1 cellular context compared by ENCODE assay signal in the genomic region with DNA sequence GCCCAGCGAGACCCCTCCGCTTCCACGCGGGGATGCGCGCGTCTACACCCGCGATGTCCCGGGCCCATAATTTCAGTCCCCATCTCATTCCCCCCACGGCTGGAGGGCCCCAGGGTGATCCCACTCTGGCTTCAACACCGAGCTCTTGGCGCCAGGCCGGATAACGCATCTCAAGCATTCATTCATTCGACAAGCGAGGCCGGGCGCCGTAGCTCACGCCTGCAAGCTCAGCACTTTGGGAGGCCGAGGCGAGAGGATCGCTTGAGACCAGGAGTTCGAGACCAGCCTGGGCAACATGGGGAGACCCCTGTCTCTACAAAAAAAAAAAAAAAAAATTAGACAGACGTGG.
TF ChIP-seq lines count a peak whose summit lies in the region.

No MANE protein-coding gene starts in this region.

TF ChIP-seq in HEK293, 187 proteins besides CTCF, POLR2A, EP300 and RAD21 (continued from another document):
- TF ChIP-seq ZNF561 (tag by site-specific recombination; IDR thresholded peaks at IDR 0.05; ENCODE audit: borderline replicate concordance) (0 out of 2 replicates have a peak, but pooled peaks have one; percentile 4), HOXD13 (CRISPR knock-in tag; IDR thresholded peaks at IDR 0.05; ENCODE audit: borderline replicate concordance) (no peak), ZNF394 (tag by site-specific recombination; IDR thresholded peaks at IDR 0.05; ENCODE audit: borderline replicate concordance) (no peak), IKZF3 (tag by site-specific recombination; IDR thresholded peaks at IDR 0.05) (no peak), ZNF48 (tag by site-specific recombination; IDR thresholded peaks at IDR 0.05) (no peak), ZXDB (tag by site-specific recombination; IDR thresholded peaks at IDR 0.05) (peak; percentile 8; the same call in 1 of the 2 replicates), MZF1 (tag by site-specific recombination; IDR thresholded peaks at IDR 0.05; ENCODE audit: borderline replicate concordance) (no peak), ZNF398 (tag by site-specific recombination; IDR thresholded peaks at IDR 0.05) (no peak), ZBTB10 (tag by site-specific recombination; IDR thresholded peaks at IDR 0.05) (peak; percentile 17; the same call in 1 of the 2 replicates), ZNF426 (tag by site-specific recombination; IDR thresholded peaks at IDR 0.05) (no peak), ZNF433 (tag by site-specific recombination; IDR thresholded peaks at IDR 0.05; ENCODE audit: low read depth) (no peak), ZNF280C (tag by site-specific recombination; IDR thresholded peaks at IDR 0.05) (no peak)
- TF ChIP-seq, protein P1, sequence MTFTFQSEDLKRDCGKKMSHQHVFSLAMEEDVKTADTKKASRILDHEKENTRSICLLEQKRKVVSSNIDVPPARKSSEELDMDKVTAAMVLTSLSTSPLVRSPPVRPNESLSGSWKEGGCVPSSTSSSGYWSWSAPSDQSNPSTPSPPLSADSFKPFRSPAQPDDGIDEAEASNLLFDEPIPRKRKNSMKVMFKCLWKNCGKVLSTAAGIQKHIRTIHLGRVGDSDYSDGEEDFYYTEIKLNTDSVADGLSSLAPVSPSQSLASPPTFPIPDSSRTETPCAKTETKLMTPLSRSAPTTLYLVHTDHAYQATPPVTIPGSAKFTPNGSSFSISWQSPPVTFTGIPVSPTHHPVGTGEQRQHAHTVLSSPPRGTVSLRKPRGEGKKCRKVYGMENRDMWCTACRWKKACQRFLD (tag by site-specific recombination; IDR thresholded peaks at IDR 0.05) = no peak
- TF ChIP-seq, protein P2, sequence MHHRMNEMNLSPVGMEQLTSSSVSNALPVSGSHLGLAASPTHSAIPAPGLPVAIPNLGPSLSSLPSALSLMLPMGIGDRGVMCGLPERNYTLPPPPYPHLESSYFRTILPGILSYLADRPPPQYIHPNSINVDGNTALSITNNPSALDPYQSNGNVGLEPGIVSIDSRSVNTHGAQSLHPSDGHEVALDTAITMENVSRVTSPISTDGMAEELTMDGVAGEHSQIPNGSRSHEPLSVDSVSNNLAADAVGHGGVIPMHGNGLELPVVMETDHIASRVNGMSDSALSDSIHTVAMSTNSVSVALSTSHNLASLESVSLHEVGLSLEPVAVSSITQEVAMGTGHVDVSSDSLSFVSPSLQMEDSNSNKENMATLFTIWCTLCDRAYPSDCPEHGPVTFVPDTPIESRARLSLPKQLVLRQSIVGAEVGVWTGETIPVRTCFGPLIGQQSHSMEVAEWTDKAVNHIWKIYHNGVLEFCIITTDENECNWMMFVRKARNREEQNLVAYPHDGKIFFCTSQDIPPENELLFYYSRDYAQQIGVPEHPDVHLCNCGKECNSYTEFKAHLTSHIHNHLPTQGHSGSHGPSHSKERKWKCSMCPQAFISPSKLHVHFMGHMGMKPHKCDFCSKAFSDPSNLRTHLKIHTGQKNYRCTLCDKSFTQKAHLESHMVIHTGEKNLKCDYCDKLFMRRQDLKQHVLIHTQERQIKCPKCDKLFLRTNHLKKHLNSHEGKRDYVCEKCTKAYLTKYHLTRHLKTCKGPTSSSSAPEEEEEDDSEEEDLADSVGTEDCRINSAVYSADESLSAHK (tag by site-specific recombination; IDR thresholded peaks at IDR 0.05) = no peak
- TF ChIP-seq, protein P3, sequence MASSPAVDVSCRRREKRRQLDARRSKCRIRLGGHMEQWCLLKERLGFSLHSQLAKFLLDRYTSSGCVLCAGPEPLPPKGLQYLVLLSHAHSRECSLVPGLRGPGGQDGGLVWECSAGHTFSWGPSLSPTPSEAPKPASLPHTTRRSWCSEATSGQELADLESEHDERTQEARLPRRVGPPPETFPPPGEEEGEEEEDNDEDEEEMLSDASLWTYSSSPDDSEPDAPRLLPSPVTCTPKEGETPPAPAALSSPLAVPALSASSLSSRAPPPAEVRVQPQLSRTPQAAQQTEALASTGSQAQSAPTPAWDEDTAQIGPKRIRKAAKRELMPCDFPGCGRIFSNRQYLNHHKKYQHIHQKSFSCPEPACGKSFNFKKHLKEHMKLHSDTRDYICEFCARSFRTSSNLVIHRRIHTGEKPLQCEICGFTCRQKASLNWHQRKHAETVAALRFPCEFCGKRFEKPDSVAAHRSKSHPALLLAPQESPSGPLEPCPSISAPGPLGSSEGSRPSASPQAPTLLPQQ (tag by site-specific recombination; IDR thresholded peaks at IDR 0.05) = 0 out of 2 replicates have a peak, but pooled peaks have one; percentile 14
